Comparison of ENCODE assay signal across 9 cellular contexts in genomic region chr5:177378884-177379883, GRCh38. TPM values are rescaled to one million over a fixed set of nuclear protein-coding genes. Genes with fewer than 3 reads are reported as not detected.
DNase-seq lines count a peak whose midpoint lies in the region; ATAC-seq and TF ChIP-seq lines count a peak whose summit lies in the region.
"Had no signal": no experiment of that assay in that cellular context is flagged by ENCODE, and none has a peak within 500 bp of the region (broad histone marks: within the 10 kb centered on the region; RNA-seq: fewer than 3 reads in every experiment).

No MANE protein-coding gene starts in this region.

- H3K36me3 Mint-ChIP-seq in activated naive CD8-positive, alpha-beta T cell: no peaks in the 10 kb centered on the region
- H3K36me3 Mint-ChIP-seq in activated naive CD8-positive, alpha-beta T cell treated with anti-CD3 and anti-CD28 coated beads for 36 hours: no peaks in the 10 kb centered on the region
- no peaks in the 10 kb centered on the region for H3K36me3 Mint-ChIP-seq in brain
- peaks cover 12% of the 10 kb centered on the region for H3K36me3 Mint-ChIP-seq in stimulated activated effector memory CD8-positive, alpha-beta T cell treated with anti-CD3 and anti-CD28 coated beads, Interleukin-12 subunit alpha, Interleukin-12 subunit beta, amount 100 ng/mL, for 72 hours
- H3K36me3 Mint-ChIP-seq: naive B cell had no signal

- no peaks in the 10 kb centered on the region for H3K36me3 ChIP-seq in uterus

- H3K4me3 ChIP-seq in uterus: no peak overlapping the region

- intact Hi-C loops in uterus (cut with DNase I; ENCODE audit: low total_unique reads): no loop called here

- no peaks in the 10 kb centered on the region for H3K27me3 Mint-ChIP-seq in activated naive CD8-positive, alpha-beta T cell
- no peaks in the 10 kb centered on the region for H3K27me3 Mint-ChIP-seq in activated naive CD8-positive, alpha-beta T cell treated with anti-CD3 and anti-CD28 coated beads for 36 hours
- H3K27me3 Mint-ChIP-seq in brain: peaks cover 5% of the 10 kb centered on the region

- no peaks in the 10 kb centered on the region for H3K4me1 ChIP-seq in uterus

- H3K4me1 Mint-ChIP-seq in activated naive CD8-positive, alpha-beta T cell (ENCODE audit: low read depth): peaks cover 42% of the 10 kb centered on the region
- peaks cover 30% of the 10 kb centered on the region for H3K4me1 Mint-ChIP-seq in activated naive CD8-positive, alpha-beta T cell treated with anti-CD3 and anti-CD28 coated beads for 36 hours
- peaks cover 28% of the 10 kb centered on the region for H3K4me1 Mint-ChIP-seq in brain
- peaks cover 33% of the 10 kb centered on the region for H3K4me1 Mint-ChIP-seq in stimulated activated effector memory CD8-positive, alpha-beta T cell treated with anti-CD3 and anti-CD28 coated beads, Interleukin-12 subunit alpha, Interleukin-12 subunit beta, amount 100 ng/mL, for 72 hours

- H3K4me3 Mint-ChIP-seq in activated naive CD8-positive, alpha-beta T cell: no peak overlapping the region
- no peak overlapping the region for H3K4me3 Mint-ChIP-seq in activated naive CD8-positive, alpha-beta T cell treated with anti-CD3 and anti-CD28 coated beads for 36 hours
- H3K4me3 Mint-ChIP-seq in brain: no peak overlapping the region
- H3K4me3 Mint-ChIP-seq in stimulated activated effector memory CD8-positive, alpha-beta T cell treated with anti-CD3 and anti-CD28 coated beads, Interleukin-12 subunit alpha, Interleukin-12 subunit beta, amount 100 ng/mL, for 72 hours: peak overlapping the region; percentile 45
- H3K4me3 Mint-ChIP-seq: naive B cell had no signal

- H3K27me3 ChIP-seq in uterus: no peaks in the 10 kb centered on the region

- peak overlapping the region; percentile 24 for H3K27ac Mint-ChIP-seq in activated naive CD8-positive, alpha-beta T cell
- no peak overlapping the region for H3K27ac Mint-ChIP-seq in activated naive CD8-positive, alpha-beta T cell treated with anti-CD3 and anti-CD28 coated beads for 36 hours
- H3K27ac Mint-ChIP-seq in brain: peak overlapping the region in 3 of 5 experiments; percentile 44 to 80 (median 67)
- peak overlapping the region; percentile 66 for H3K27ac Mint-ChIP-seq in stimulated activated effector memory CD8-positive, alpha-beta T cell treated with anti-CD3 and anti-CD28 coated beads, Interleukin-12 subunit alpha, Interleukin-12 subunit beta, amount 100 ng/mL, for 72 hours

- no peak overlapping the region for H3K27ac ChIP-seq in uterus

- no peak for TF ChIP-seq POLR2A in uterus (IDR thresholded peaks at IDR 0.05)

- TF ChIP-seq CTCF in brain (conservative IDR thresholded peaks at IDR 0.05) (no peak), uterus (IDR thresholded peaks at IDR 0.05) (no peak)

- ATAC-seq in stimulated activated effector memory CD8-positive, alpha-beta T cell treated with anti-CD3 and anti-CD28 coated beads, Interleukin-12 subunit alpha, Interleukin-12 subunit beta, amount 100 ng/mL, for 72 hours: peak; percentile 98
- ATAC-seq in GM21576 (IDR thresholded peaks at IDR 0.05; ENCODE audit: unreplicated experiment): no peak

- H3K9me3 Mint-ChIP-seq in activated naive CD8-positive, alpha-beta T cell (ENCODE audit: low read depth): no peaks in the 10 kb centered on the region
- H3K9me3 Mint-ChIP-seq in activated naive CD8-positive, alpha-beta T cell treated with anti-CD3 and anti-CD28 coated beads for 36 hours: no peaks in the 10 kb centered on the region
- peaks cover 0 to 2% (median 0%) of the 10 kb centered on the region in 5 experiments for H3K9me3 Mint-ChIP-seq in brain
- H3K9me3 Mint-ChIP-seq in stimulated activated effector memory CD8-positive, alpha-beta T cell treated with anti-CD3 and anti-CD28 coated beads, Interleukin-12 subunit alpha, Interleukin-12 subunit beta, amount 100 ng/mL, for 72 hours: no peaks in the 10 kb centered on the region
- H3K9me3 Mint-ChIP-seq: naive B cell had no signal

- no peak for DNase-seq in activated naive CD8-positive, alpha-beta T cell treated with anti-CD3 and anti-CD28 coated beads for 36 hours
- DNase-seq in HuH-7 (ENCODE audit: low spot score) (peak; percentile 68), uterus (no peak), ureter (ENCODE audit: low spot score) (no peak)
- DNase-seq in stimulated activated effector memory CD8-positive, alpha-beta T cell treated with anti-CD3 and anti-CD28 coated beads, Interleukin-12 subunit alpha, Interleukin-12 subunit beta, amount 100 ng/mL, for 72 hours (ENCODE audit: low spot score in 2 of 2): no peak
- DNase-seq: naive B cell had no signal

- H3K9me3 ChIP-seq in uterus: no peaks in the 10 kb centered on the region

RNA-seq across cellular contexts. Expression of gene SLC34A1, which starts 5.0 kb away (rescaled TPM):
- total RNA-seq in activated naive CD8-positive, alpha-beta T cell treated with anti-CD3 and anti-CD28 coated beads for 36 hours: not detected
- polyA plus RNA-seq in brain (ENCODE audit: insufficient read depth, low read depth, low replicate concordance): not detected
- total RNA-seq in uterus (not detected), ureter (not detected)

RNA-seq across cellular contexts. Expression of gene PFN3, which starts 21.3 kb away (rescaled TPM):
- total RNA-seq in activated naive CD8-positive, alpha-beta T cell treated with anti-CD3 and anti-CD28 coated beads for 36 hours: not detected
- polyA plus RNA-seq in brain (ENCODE audit: insufficient read depth, low read depth, low replicate concordance): not detected
- total RNA-seq in uterus (not detected), ureter (not detected)

RNA-seq across cellular contexts. Expression of gene RGS14, which starts 21.5 kb away (rescaled TPM):
- total RNA-seq in activated naive CD8-positive, alpha-beta T cell treated with anti-CD3 and anti-CD28 coated beads for 36 hours: 10 to 100 TPM; 38.9 to 41.2 TPM
- 10.7 TPM for polyA plus RNA-seq in brain (ENCODE audit: insufficient read depth, low read depth, low replicate concordance)
- total RNA-seq in uterus: 10 to 100 TPM in 3 of 4 donors, 1 to 10 TPM in 1; 1.5 to 25.6 (median 13.6) TPM
- total RNA-seq in ureter: 17.3 TPM

RNA-seq across cellular contexts. Expression of gene LMAN2, which starts 27.7 kb away (rescaled TPM):
- total RNA-seq in activated naive CD8-positive, alpha-beta T cell treated with anti-CD3 and anti-CD28 coated beads for 36 hours: 10 to 100 TPM; 91.5 to 92.1 TPM
- polyA plus RNA-seq in brain (ENCODE audit: insufficient read depth, low read depth, low replicate concordance): 130 TPM
- total RNA-seq in uterus: 100 to 1,000 TPM in 3 of 4 donors, 10 to 100 TPM in 1; 83.2 to 210 (median 170) TPM
- total RNA-seq in ureter: 129 TPM

RNA-seq across cellular contexts. Expression of gene F12, which starts 30.2 kb away (rescaled TPM):
- 1 to 10 TPM; 5.6 TPM for total RNA-seq in activated naive CD8-positive, alpha-beta T cell treated with anti-CD3 and anti-CD28 coated beads for 36 hours
- polyA plus RNA-seq in brain (ENCODE audit: insufficient read depth, low read depth, low replicate concordance): 3.7 TPM
- total RNA-seq in uterus (1 to 10 TPM in 1 of 4 donors, not detected in 3; 7.6 TPM), ureter (1.3 TPM)
